ENCODE assay signal across 24 cellular contexts in the genomic region with DNA sequence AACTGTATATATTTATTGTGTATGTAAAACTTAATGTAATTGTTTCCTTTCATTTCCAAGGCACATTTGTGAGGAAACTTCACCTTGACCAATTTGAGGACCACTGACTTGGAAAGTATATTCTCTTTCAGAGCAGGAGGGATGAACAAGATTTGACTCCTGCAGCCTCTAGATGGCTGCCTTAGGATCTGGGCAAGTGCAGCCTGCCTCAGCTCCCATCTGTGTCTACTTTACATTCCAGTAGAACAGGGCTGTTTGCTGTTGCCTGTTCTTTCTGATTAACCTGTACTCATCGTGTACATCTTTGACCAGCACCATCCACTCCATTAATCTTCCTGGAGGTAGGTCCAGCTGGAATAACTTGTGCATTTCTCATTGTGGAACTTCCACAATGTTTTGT.
"Had no signal": no experiment of that assay in that cellular context is flagged by ENCODE, and none has a peak within 500 bp of the region (broad histone marks: within the 10 kb centered on the region; RNA-seq: fewer than 3 reads in every experiment).

No MANE protein-coding gene starts in this region.

- H3K27ac ChIP-seq: epithelial cell of prostate, gastrocnemius medialis, neutrophil, parathyroid adenoma, right lobe of liver, suprapubic skin, thyroid gland, vagina had no signal

- FAIRE-seq: kidney, small intestine had no signal

- H3K36me3 Mint-ChIP-seq: natural killer cell had no signal

- H3K27me3 Mint-ChIP-seq: memory B cell; progenitor cell of endocrine pancreas; stimulated activated naive B cell treated with anti-CD40 and anti-IgM and Interleukin-4, amounts not matched to agents 10 μg/mL and 1 μg/mL and 100 μg/mL, for 72 hours had no signal

- H3K4me3 ChIP-seq: gastrocnemius medialis, lung, right lobe of liver, suprapubic skin, thyroid gland, vagina had no signal

- H3K4me3 Mint-ChIP-seq: effector memory CD8-positive, alpha-beta T cell; memory B cell; natural killer cell; stimulated activated naive B cell treated with anti-CD40 and anti-IgM and Interleukin-4, amounts not matched to agents 10 μg/mL and 1 μg/mL and 100 μg/mL, for 72 hours; stimulated activated naive CD8-positive, alpha-beta T cell treated with anti-CD3 and anti-CD28 coated beads, Interleukin-15, Interleukin-2, amounts not matched to agents 100 ng/mL and 50 ng/mL, for 24 hours had no signal

- H3K4me1 Mint-ChIP-seq: natural killer cell had no signal

- H3K27ac Mint-ChIP-seq: effector memory CD8-positive, alpha-beta T cell; memory B cell; natural killer cell; progenitor cell of endocrine pancreas; stimulated activated naive B cell treated with anti-CD40 and anti-IgM and Interleukin-4, amounts not matched to agents 10 μg/mL and 1 μg/mL and 100 μg/mL, for 72 hours; stimulated activated naive CD8-positive, alpha-beta T cell treated with anti-CD3 and anti-CD28 coated beads, Interleukin-15, Interleukin-2, amounts not matched to agents 100 ng/mL and 50 ng/mL, for 24 hours had no signal

- ATAC-seq: effector memory CD8-positive, alpha-beta T cell; esophagus mucosa; gastrocnemius medialis; left lobe of liver; natural killer cell; right lobe of liver; stimulated activated naive B cell treated with anti-CD40 and anti-IgM and Interleukin-4, amounts not matched to agents 10 μg/mL and 1 μg/mL and 100 μg/mL, for 72 hours had no signal

- H3K9me3 Mint-ChIP-seq: stimulated activated naive CD8-positive, alpha-beta T cell treated with anti-CD3 and anti-CD28 coated beads, Interleukin-15, Interleukin-2, amounts not matched to agents 100 ng/mL and 50 ng/mL, for 24 hours had no signal

- DNase-seq: cortex of kidney; effector memory CD8-positive, alpha-beta T cell; gastrocnemius medialis; head of caudate nucleus; kidney; natural killer cell; right lobe of liver; small intestine; stimulated activated CD4-positive, alpha-beta T cell treated with anti-CD3 and anti-CD28 coated beads, Interleukin-15, amount 100 ng/mL, for 24 hours; stimulated activated CD4-positive, alpha-beta T cell treated with anti-CD3 and anti-CD28 coated beads, Interleukin-2, amount 100 ng/mL, for 48 hours; stimulated activated naive B cell treated with anti-CD40 and anti-IgM and Interleukin-4, amounts not matched to agents 10 μg/mL and 1 μg/mL and 100 μg/mL, for 72 hours; thyroid gland; trophoblast cell had no signal
